ENCODE assay signal across 8 cellular contexts in genomic region chr10:95236068-95236903, GRCh38. TPM values are rescaled to one million over a fixed set of nuclear protein-coding genes. Genes with fewer than 3 reads are reported as not detected.
A peak's percentile ranks its signal among the peaks of the same experiment; 100 is the strongest.
DNase-seq lines count a peak whose midpoint lies in the region; ATAC-seq and TF ChIP-seq lines count a peak whose summit lies in the region.

No MANE protein-coding gene starts in this region.

- peaks cover 3% of the 10 kb centered on the region; the same call in 1 of the 2 replicates for H3F3A ChIP-seq in DOHH2 (ENCODE audit: control insufficient read depth, insufficient read depth)

- peak overlapping the region; percentile 51 for H3K27ac Mint-ChIP-seq in activated CD8-positive, alpha-beta T cell treated with anti-CD3 and anti-CD28 coated beads, Interleukin-2, amount 10 ng/mL, durations not matched to agents 7 days and 5 days
- H3K27ac Mint-ChIP-seq in progenitor cell of endocrine pancreas = no peak overlapping the region

- POLR2A ChIA-PET in activated CD8-positive, alpha-beta T cell treated with anti-CD3 and anti-CD28 coated beads, Interleukin-2, amount 10 ng/mL, durations not matched to agents 7 days and 5 days (lab: Charles Lee) = no interaction called here

- CTCF ChIA-PET in activated CD8-positive, alpha-beta T cell treated with anti-CD3 and anti-CD28 coated beads, Interleukin-2, amount 10 ng/mL, durations not matched to agents 7 days and 5 days (lab: Charles Lee) = interaction anchor here (1.1 to 4.8 kb wide), 3 partner anchors 10 to 126 kb away, joined by 3 to 17 read pairs (median 15); no protein-coding TSS in a partner anchor

- peak; percentile 98 for ATAC-seq in GM19452 (IDR thresholded peaks at IDR 0.05; ENCODE audit: unreplicated experiment)
- ATAC-seq in HG03342 (IDR thresholded peaks at IDR 0.05; ENCODE audit: unreplicated experiment) = peak; percentile 98
- ATAC-seq in activated CD8-positive, alpha-beta T cell treated with anti-CD3 and anti-CD28 coated beads, Interleukin-2, amount 10 ng/mL, durations not matched to agents 7 days and 5 days = peak; percentile 62
- peak in 1 of 2 donors; percentile 40 for ATAC-seq in gastrocnemius medialis

- intact Hi-C loops in gastrocnemius medialis (cut with DNase I; ENCODE audit: low total_unique reads) = no loop called here

- H3K4me3 Mint-ChIP-seq in activated CD8-positive, alpha-beta T cell treated with anti-CD3 and anti-CD28 coated beads, Interleukin-2, amount 10 ng/mL, durations not matched to agents 7 days and 5 days = no peak overlapping the region
- H3K4me3 Mint-ChIP-seq in progenitor cell of endocrine pancreas (ENCODE audit: low read depth) = no peak overlapping the region

- no peaks in the 10 kb centered on the region for H4K20me1 ChIP-seq in DOHH2 (ENCODE audit: control insufficient read depth, insufficient read depth, low read depth, low read length)

- H3K9me3 ChIP-seq in DOHH2 (ENCODE audit: control insufficient read depth, insufficient read depth, low read length) (no peaks in the 10 kb centered on the region), gastrocnemius medialis (no peaks in the 10 kb centered on the region)

- no peak for TF ChIP-seq POLR2A in gastrocnemius medialis (IDR thresholded peaks at IDR 0.05)

- H3K27me3 Mint-ChIP-seq in activated CD8-positive, alpha-beta T cell treated with anti-CD3 and anti-CD28 coated beads, Interleukin-2, amount 10 ng/mL, durations not matched to agents 7 days and 5 days (ENCODE audit: low read depth) = no peaks in the 10 kb centered on the region
- no peaks in the 10 kb centered on the region for H3K27me3 Mint-ChIP-seq in progenitor cell of endocrine pancreas

- H3K27me3 ChIP-seq in DOHH2 (ENCODE audit: control insufficient read depth, low read length) (no peaks in the 10 kb centered on the region), gastrocnemius medialis (no peaks in the 10 kb centered on the region)

- H3K9me3 Mint-ChIP-seq in activated CD8-positive, alpha-beta T cell treated with anti-CD3 and anti-CD28 coated beads, Interleukin-2, amount 10 ng/mL, durations not matched to agents 7 days and 5 days (ENCODE audit: insufficient read depth) = no peaks in the 10 kb centered on the region
- H3K9me3 Mint-ChIP-seq in progenitor cell of endocrine pancreas (ENCODE audit: low read depth) = peaks cover 2% of the 10 kb centered on the region

- no peak overlapping the region for H3K4me3 ChIP-seq in DOHH2 (ENCODE audit: low read length)
- no peak overlapping the region for H3K4me3 ChIP-seq in gastrocnemius medialis

- peaks cover 14% of the 10 kb centered on the region for H3K4me1 ChIP-seq in DOHH2 (ENCODE audit: control insufficient read depth, low read length)
- H3K4me1 ChIP-seq in gastrocnemius medialis = peaks cover 0 to 10% of the 10 kb centered on the region in 2 donors

- H3K9me2 ChIP-seq in DOHH2 (replicated peaks; ENCODE audit: control insufficient read depth, low read length) = no peaks in the 10 kb centered on the region

- TF ChIP-seq CTCF in DOHH2 (IDR thresholded peaks at IDR 0.05; ENCODE audit: low read depth, low read length, poor library complexity, severe bottlenecking) (no peak), gastrocnemius medialis (IDR thresholded peaks at IDR 0.05 in 4 of 5, conservative IDR thresholded peaks at IDR 0.05 in 1 of 5) (no peak), progenitor cell of endocrine pancreas (IDR thresholded peaks at IDR 0.05; ENCODE audit: unreplicated experiment) (no peak)

- no peaks in the 10 kb centered on the region for H3K36me3 Mint-ChIP-seq in activated CD8-positive, alpha-beta T cell treated with anti-CD3 and anti-CD28 coated beads, Interleukin-2, amount 10 ng/mL, durations not matched to agents 7 days and 5 days (ENCODE audit: low read depth)
- H3K36me3 Mint-ChIP-seq in progenitor cell of endocrine pancreas (ENCODE audit: insufficient read depth) = peaks cover 28% of the 10 kb centered on the region

- peaks cover 23% of the 10 kb centered on the region for H3K4me1 Mint-ChIP-seq in activated CD8-positive, alpha-beta T cell treated with anti-CD3 and anti-CD28 coated beads, Interleukin-2, amount 10 ng/mL, durations not matched to agents 7 days and 5 days (ENCODE audit: low read depth)
- peaks cover 1% of the 10 kb centered on the region for H3K4me1 Mint-ChIP-seq in progenitor cell of endocrine pancreas (ENCODE audit: low read depth)

- peak overlapping the region; percentile 9; the same call in 1 of the 2 replicates for H3K4me2 ChIP-seq in DOHH2 (ENCODE audit: low read length)

- H3K79me2 ChIP-seq in DOHH2 (ENCODE audit: control insufficient read depth, low read length) = no peaks in the 10 kb centered on the region

- in situ Hi-C loops in gastrocnemius medialis (cut with MboI; ENCODE audit: low sequenced_read_pairs in 4 of 4) = loop anchor here in 1 of 4 donors (25.0 kb wide), 1 partner anchor 376 kb away; no protein-coding TSS in a partner anchor

- no peak for DNase-seq in activated CD8-positive, alpha-beta T cell treated with anti-CD3 and anti-CD28 coated beads, Interleukin-2, amount 10 ng/mL, durations not matched to agents 7 days and 5 days
- DNase-seq in gastrocnemius medialis (no peak), COLO668 (lab: John Stamatoyannopoulos, UW; ENCODE audit: unreplicated experiment) (no peak), progenitor cell of endocrine pancreas (ENCODE audit: low spot score, unreplicated experiment) (no peak), NCI-H146 (lab: John Stamatoyannopoulos, UW) (no peak)

- H3K36me3 ChIP-seq in DOHH2 (ENCODE audit: control insufficient read depth, low read length) (peaks cover 41% of the 10 kb centered on the region), gastrocnemius medialis (peaks cover 10 to 74% of the 10 kb centered on the region in 2 donors)

- no peak overlapping the region for H3K27ac ChIP-seq in DOHH2 (ENCODE audit: low read depth, low read length)
- peak overlapping the region; percentile 0 to 46 (median 34) for H3K27ac ChIP-seq in gastrocnemius medialis

RNA-seq across cellular contexts. Expression of gene ACSM6, which starts 42.2 kb away (rescaled TPM):
- total RNA-seq in activated CD8-positive, alpha-beta T cell treated with anti-CD3 and anti-CD28 coated beads, Interleukin-2, amount 10 ng/mL, durations not matched to agents 7 days and 5 days = not detected
- total RNA-seq in gastrocnemius medialis (not detected), progenitor cell of endocrine pancreas (not detected in 2 replicates)

RNA-seq across cellular contexts. Expression of gene PDLIM1, which starts 54.5 kb away (rescaled TPM):
- 1 to 10 TPM; 9.4 to 9.5 TPM for total RNA-seq in activated CD8-positive, alpha-beta T cell treated with anti-CD3 and anti-CD28 coated beads, Interleukin-2, amount 10 ng/mL, durations not matched to agents 7 days and 5 days
- total RNA-seq in gastrocnemius medialis (100 to 1,000 TPM; 157 to 572 (median 272) TPM), progenitor cell of endocrine pancreas (113 and 118 TPM in 2 replicates)

Comparison
In these comparisons a context has a peak if more than half of its experiments do, and no peak if none do; other contexts are left out.
1. RNA of gene PDLIM1, which starts 54.5 kb away (total RNA-seq): 157 to 572 TPM in gastrocnemius medialis and 113 to 118 TPM in progenitor cell of endocrine pancreas; 9.4 to 9.5 TPM in activated CD8-positive, alpha-beta T cell treated with anti-CD3 and anti-CD28 coated beads, Interleukin-2, amount 10 ng/mL, durations not matched to agents 7 days and 5 days; every median in the first group is over 10 times any median in the second.